24 cellular contexts compared by ENCODE assay signal in genomic region chr1:110321045-110321444, GRCh38. TPM values are rescaled to one million over a fixed set of nuclear protein-coding genes. Genes with fewer than 3 reads are reported as not detected.
DNase-seq lines count a peak whose midpoint lies in the region; ATAC-seq, FAIRE-seq and TF ChIP-seq lines count a peak whose summit lies in the region.
"Had no signal": no experiment of that assay in that cellular context is flagged by ENCODE, and none has a peak within 500 bp of the region (broad histone marks: within the 10 kb centered on the region; RNA-seq: fewer than 3 reads in every experiment).

No MANE protein-coding gene starts in this region.

- no peak for FAIRE-seq in HepG2 (lab: Jason Lieb, UNC)
- FAIRE-seq: A204.1, GM12878, GM12892, GM18507 had no signal

- WGBS in HepG2 (ENCODE audit: low lambda C conversion rate), result 6% methylated on average over 2 of the region's 2 CpGs
- 78% methylated on average over 2 of the region's 2 CpGs for WGBS in right lobe of liver (ENCODE audit: insufficient coverage, low coverage, low lambda C conversion rate, missing lambda C conversion rate)

- POLR2A ChIA-PET in HepG2 (lab: Yijun Ruan, JAX), result interaction anchor here (0.7 to 1.1 kb wide), 2 partner anchors 17 to 73 kb away, joined by 3 read pairs; partner anchors contain the start of gene RBM15

- no peak for TF ChIP-seq POLR2A in HepG2 (IDR thresholded peaks at IDR 0.05; ENCODE audit: insufficient read depth in 1 of 2, low read depth in 2 of 2, low read length in 2 of 2)
- TF ChIP-seq POLR2A in right lobe of liver (IDR thresholded peaks at IDR 0.05), result no peak

- 0 out of 3 replicates have a peak, but pooled peaks have one; percentile 34 for ATAC-seq in HepG2
- ATAC-seq in right lobe of liver, result no peak
- ATAC-seq in left colon, result peak; percentile 95
- ATAC-seq in HG03521 (IDR thresholded peaks at IDR 0.05; ENCODE audit: unreplicated experiment), result no peak
- ATAC-seq: GM12878 had no signal

- no TSS peak for BruUV-seq in HepG2 (replicated peaks; lab: Mats Ljungman, UMichigan)

- H3K36me3 ChIP-seq in HepG2 (replicated peaks in 1 of 2; ENCODE audit: control insufficient read depth in 1 of 2, insufficient read depth in 2 of 2, low read length in 2 of 2) (no peaks in the 10 kb centered on the region), right lobe of liver (no peaks in the 10 kb centered on the region)
- H3K36me3 ChIP-seq: BE2C, BLaER1 had no signal

- H3K9me3 ChIP-seq in HepG2 (ENCODE audit: low read length) (peaks cover 8% of the 10 kb centered on the region; the same call in 1 of the 2 replicates), right lobe of liver (no peaks in the 10 kb centered on the region)
- H3K9me3 ChIP-seq: BE2C, BLaER1 had no signal

- no peak overlapping the region for H2AFZ ChIP-seq in HepG2 (ENCODE audit: low read length)

- H3K4me1 ChIP-seq in HepG2 (ENCODE audit: insufficient read depth, low read length) (peaks cover 41% of the 10 kb centered on the region), right lobe of liver (no peaks in the 10 kb centered on the region)
- H3K4me1 ChIP-seq: BE2C, BLaER1 had no signal

- H3K27me3 ChIP-seq in HepG2 (ENCODE audit: control insufficient read depth in 1 of 2, insufficient read depth in 2 of 2, low read length in 2 of 2) (no peaks in the 10 kb centered on the region), right lobe of liver (no peaks in the 10 kb centered on the region)
- H3K27me3 ChIP-seq: BE2C, BLaER1 had no signal

- H3K79me2 ChIP-seq in HepG2 (ENCODE audit: insufficient read depth, low read length), result no peaks in the 10 kb centered on the region

- H3K9ac ChIP-seq in HepG2 (ENCODE audit: insufficient read depth, low read depth, low read length), result no peak overlapping the region
- H3K9ac ChIP-seq: BLaER1 had no signal

- no peak for TF ChIP-seq RAD21 in HepG2 (CRISPR knock-in tag; IDR thresholded peaks at IDR 0.05)

- in situ Hi-C loops in HepG2 (cut with HindIII; ENCODE audit: extremely low pct_ligation_motif_present, low pct_unique_long_range_greater_than_20kb), result no loop called here

- H3K4me3 ChIP-seq in HepG2 (replicated peaks in 1 of 3; ENCODE audit: insufficient read depth in 1 of 3, low read depth in 2 of 3, low read length in 3 of 3) (no peak overlapping the region), right lobe of liver (no peak overlapping the region)
- H3K4me3 ChIP-seq: BLaER1, GM12878 had no signal

- intact Hi-C loops in HepG2 (cut with micrococcal nuclease; ENCODE audit: unreplicated experiment), result no loop called here
- intact Hi-C loops in right lobe of liver (cut with DNase I), result no loop called here
- intact Hi-C loops in left colon (cut with DNase I, micrococcal nuclease), result no loop called here

- DNase-seq in HepG2 (ENCODE audit: low spot score) (peak; percentile 55), right lobe of liver (no peak), left colon (no peak), NCI-H1417 (lab: John Stamatoyannopoulos, UW) (no peak)
- DNase-seq: 8988T; ACHN; BE2C; C1 segment of cervical spinal cord; CD4-positive, alpha-beta memory T cell; CD4-positive, CD25-positive, alpha-beta regulatory T cell; CD8-positive, alpha-beta memory T cell; COR-L47; DMS 273 treated with DMSO at 0.1 percent for 48 hours; DMS153; DMS79; DND-41; EL; GDM1 had no signal

- H3K27ac ChIP-seq in HepG2 (ENCODE audit: extremely low read length, insufficient read depth, low read length) (no peak overlapping the region), right lobe of liver (no peak overlapping the region)
- H3K27ac ChIP-seq: BLaER1 had no signal

- CTCF ChIA-PET in HepG2 (lab: Yijun Ruan, JAX; ENCODE audit: low intra/inter-chr PET ratio, low total read pairs), result no interaction called here

- peak in 1 of 2 experiments; percentile 35; a peak in 1 of 4 replicates for TF ChIP-seq EP300 in HepG2 (IDR thresholded peaks at IDR 0.05; ENCODE audit: low read depth in 2 of 2, low read length in 2 of 2)
- no peak for TF ChIP-seq EP300 in HepG2 (CRISPR knock-in tag; IDR thresholded peaks at IDR 0.05; ENCODE audit: borderline replicate concordance)

- H3K4me2 ChIP-seq in HepG2 (ENCODE audit: low read depth, low read length), result peak overlapping the region; percentile 27; the same call in 1 of the 2 replicates
- H3K4me2 ChIP-seq: BLaER1 had no signal

- no peak for TF ChIP-seq CTCF in HepG2 (CRISPR knock-in tag; IDR thresholded peaks at IDR 0.05)
- TF ChIP-seq CTCF in right lobe of liver (IDR thresholded peaks at IDR 0.05), result no peak

- H4K20me1 ChIP-seq in HepG2 (ENCODE audit: insufficient read depth, low read length), result no peaks in the 10 kb centered on the region
- H4K20me1 ChIP-seq: BLaER1 had no signal

TF ChIP-seq in HepG2, 621 proteins besides CTCF, POLR2A, EP300 and RAD21 (continues in another document):
- TF ChIP-seq NONO (IDR thresholded peaks at IDR 0.05) (no peak), NONO (CRISPR knock-in tag; conservative IDR thresholded peaks at IDR 0.05) (no peak), ZNF607 (CRISPR knock-in tag; IDR thresholded peaks at IDR 0.05; ENCODE audit: borderline replicate concordance) (no peak), ZNF530 (CRISPR knock-in tag; IDR thresholded peaks at IDR 0.05; ENCODE audit: low read depth) (no peak), ATF1 (CRISPR knock-in tag; IDR thresholded peaks at IDR 0.05) (no peak), KDM6A (CRISPR knock-in tag; IDR thresholded peaks at IDR 0.05; ENCODE audit: low read depth) (no peak), JARID2 (CRISPR knock-in tag; IDR thresholded peaks at IDR 0.05; ENCODE audit: insufficient replicate concordance) (no peak), FOXA3 (CRISPR knock-in tag; IDR thresholded peaks at IDR 0.05) (peak; percentile 65; the same call in 1 of the 2 replicates), GATAD2A (CRISPR knock-in tag; IDR thresholded peaks at IDR 0.05) (peak; percentile 55), EHMT2 (IDR thresholded peaks at IDR 0.05; ENCODE audit: borderline replicate concordance, low read depth, low read length) (no peak), HNF4A (CRISPR knock-in tag; IDR thresholded peaks at IDR 0.05) (peak; percentile 49; the same call in 1 of the 2 replicates), ASH2L (IDR thresholded peaks at IDR 0.05; ENCODE audit: insufficient read length, low read depth, low read length) (no peak), YEATS4 (CRISPR knock-in tag; IDR thresholded peaks at IDR 0.05; ENCODE audit: borderline replicate concordance) (no peak), KLF15 (CRISPR knock-in tag; IDR thresholded peaks at IDR 0.05; ENCODE audit: borderline replicate concordance) (no peak), RELA (CRISPR knock-in tag; IDR thresholded peaks at IDR 0.05) (no peak), FOXP1 (IDR thresholded peaks at IDR 0.05) (no peak), FOXP1 (CRISPR knock-in tag; IDR thresholded peaks at IDR 0.05) (peak; percentile 67)
- TF ChIP-seq, protein P1, sequence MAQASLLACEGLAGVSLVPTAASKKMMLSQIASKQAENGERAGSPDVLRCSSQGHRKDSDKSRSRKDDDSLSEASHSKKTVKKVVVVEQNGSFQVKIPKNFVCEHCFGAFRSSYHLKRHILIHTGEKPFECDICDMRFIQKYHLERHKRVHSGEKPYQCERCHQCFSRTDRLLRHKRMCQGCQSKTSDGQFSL (CRISPR knock-in tag; IDR thresholded peaks at IDR 0.05), result no peak
- TF ChIP-seq, protein P2, sequence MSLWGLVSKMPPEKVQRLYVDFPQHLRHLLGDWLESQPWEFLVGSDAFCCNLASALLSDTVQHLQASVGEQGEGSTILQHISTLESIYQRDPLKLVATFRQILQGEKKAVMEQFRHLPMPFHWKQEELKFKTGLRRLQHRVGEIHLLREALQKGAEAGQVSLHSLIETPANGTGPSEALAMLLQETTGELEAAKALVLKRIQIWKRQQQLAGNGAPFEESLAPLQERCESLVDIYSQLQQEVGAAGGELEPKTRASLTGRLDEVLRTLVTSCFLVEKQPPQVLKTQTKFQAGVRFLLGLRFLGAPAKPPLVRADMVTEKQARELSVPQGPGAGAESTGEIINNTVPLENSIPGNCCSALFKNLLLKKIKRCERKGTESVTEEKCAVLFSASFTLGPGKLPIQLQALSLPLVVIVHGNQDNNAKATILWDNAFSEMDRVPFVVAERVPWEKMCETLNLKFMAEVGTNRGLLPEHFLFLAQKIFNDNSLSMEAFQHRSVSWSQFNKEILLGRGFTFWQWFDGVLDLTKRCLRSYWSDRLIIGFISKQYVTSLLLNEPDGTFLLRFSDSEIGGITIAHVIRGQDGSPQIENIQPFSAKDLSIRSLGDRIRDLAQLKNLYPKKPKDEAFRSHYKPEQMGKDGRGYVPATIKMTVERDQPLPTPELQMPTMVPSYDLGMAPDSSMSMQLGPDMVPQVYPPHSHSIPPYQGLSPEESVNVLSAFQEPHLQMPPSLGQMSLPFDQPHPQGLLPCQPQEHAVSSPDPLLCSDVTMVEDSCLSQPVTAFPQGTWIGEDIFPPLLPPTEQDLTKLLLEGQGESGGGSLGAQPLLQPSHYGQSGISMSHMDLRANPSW (CRISPR knock-in tag; IDR thresholded peaks at IDR 0.05; ENCODE audit: borderline replicate concordance), result no peak

RNA-seq across cellular contexts. Expression of gene RBM15, which starts 18.1 kb away (rescaled TPM):
- total RNA-seq in HepG2 (2016; rRNA removed; fragmentation: Illumina TruSeq; extraction: Trizol) (35.2 and 36.4 TPM in 2 replicates), right lobe of liver (10 to 100 TPM in 5 of 6 experiments, 1 to 10 TPM in 1; 8.9 to 15.1 (median 12.2) TPM), left colon (10 to 100 TPM; 23.5 to 27.0 TPM)
- 2.1 and 2.5 TPM in 2 replicates for total RNA-seq in HepG2 (2016; cell fraction: cytosol; rRNA removed; fragmentation: Illumina TruSeq; extraction: Trizol; ENCODE audit: low read depth)
- 31.0 and 35.2 TPM in 2 replicates for total RNA-seq in HepG2 (2016; cell fraction: insoluble cytoplasmic fraction; rRNA removed; fragmentation: Illumina TruSeq; extraction: Trizol)
- 7.5 and 9.4 TPM in 2 replicates for total RNA-seq in HepG2 (2016; cell fraction: membrane; rRNA removed; fragmentation: Illumina TruSeq; extraction: Trizol)
- 64.6 and 75.1 TPM in 2 replicates for total RNA-seq in HepG2 (2016; cell fraction: nucleus; rRNA removed; fragmentation: Illumina TruSeq; extraction: Trizol)
- polyA plus RNA-seq in HepG2 (2011; rRNA removed), result 12.1 and 13.5 TPM in 2 replicates
- polyA plus RNA-seq in HepG2 (2011; cell fraction: cytosol; rRNA removed), result 8.3 and 10.1 TPM in 2 replicates
- 23.5 and 29.1 TPM in 2 replicates for polyA plus RNA-seq in HepG2 (2011; cell fraction: nucleus; rRNA removed)
- polyA plus RNA-seq in HepG2 (2012), result 4.6 and 5.4 TPM in 2 replicates
- 0.16 and 0.34 TPM in 2 replicates for polyA plus RNA-seq in HepG2 (2016; cell fraction: cytosol; fragmentation: Illumina TruSeq; extraction: Trizol; ENCODE audit: low read depth)
- polyA plus RNA-seq in HepG2 (2016; cell fraction: insoluble cytoplasmic fraction; fragmentation: Illumina TruSeq; extraction: Trizol; ENCODE audit: low read depth), result 9.6 TPM in 2 replicates
- polyA plus RNA-seq in HepG2 (2016; cell fraction: membrane; fragmentation: Illumina TruSeq; extraction: Trizol; ENCODE audit: low read depth), result 1.00 and 1.3 TPM in 2 replicates
- 12.8 and 15.7 TPM in 2 replicates for polyA plus RNA-seq in HepG2 (2016; cell fraction: nucleus; fragmentation: Illumina TruSeq; extraction: Trizol; ENCODE audit: insufficient read depth, low read depth)
- 97.0 and 222 TPM in 2 replicates for polyA minus RNA-seq in HepG2 (2011; rRNA and poly(A)+ RNA removed; ENCODE audit: low replicate concordance)
- polyA minus RNA-seq in HepG2 (2011; cell fraction: cytosol; rRNA and poly(A)+ RNA removed), result 20.9 and 22.2 TPM in 2 replicates
- polyA minus RNA-seq in HepG2 (2011; cell fraction: nucleus; rRNA and poly(A)+ RNA removed), result 154 and 171 TPM in 2 replicates

Comparison
In these comparisons a context has a peak if more than half of its experiments do, and no peak if none do; other contexts are left out.
1. ATAC-seq: peak in HepG2 (single experiment) and left colon (single experiment); none in right lobe of liver (0 of 4) and HG03521 (single experiment).